Comparison of ENCODE assay signal across 15 cellular contexts in genomic region chr1:108009603-108010195, GRCh38. TPM values are rescaled to one million over a fixed set of nuclear protein-coding genes. Genes with fewer than 3 reads are reported as not detected.
DNase-seq lines count a peak whose midpoint lies in the region; ATAC-seq and TF ChIP-seq lines count a peak whose summit lies in the region.
"Had no signal": no experiment of that assay in that cellular context is flagged by ENCODE, and none has a peak within 500 bp of the region (broad histone marks: within the 10 kb centered on the region; RNA-seq: fewer than 3 reads in every experiment).

No MANE protein-coding gene starts in this region.

- no peaks in the 10 kb centered on the region for H3K36me3 ChIP-seq in kidney epithelial cell (ENCODE audit: control insufficient read depth, insufficient read depth, low read length)
- H3K36me3 ChIP-seq: ascending aorta; BLaER1 treated with 17β-estradiol and CSF1 and Interleukin-3, amounts not matched to agents 10 nM and 100 nM had no signal

- H3K4me3 ChIP-seq in kidney epithelial cell (ENCODE audit: low read depth, low read length) = no peak overlapping the region
- H3K4me3 ChIP-seq: ascending aorta; BLaER1 treated with 17β-estradiol and CSF1 and Interleukin-3, amounts not matched to agents 10 nM and 100 nM had no signal

- no peaks in the 10 kb centered on the region for H3K27me3 ChIP-seq in kidney epithelial cell (ENCODE audit: control insufficient read depth, insufficient read depth, low read length)
- H3K27me3 ChIP-seq: ascending aorta; BLaER1 treated with 17β-estradiol and CSF1 and Interleukin-3, amounts not matched to agents 10 nM and 100 nM had no signal

- TF ChIP-seq CTCF in kidney epithelial cell (IDR thresholded peaks at IDR 0.05; ENCODE audit: insufficient read depth, low read length, poor library complexity, severe bottlenecking) = no peak

- ATAC-seq in GM21360 (IDR thresholded peaks at IDR 0.05; ENCODE audit: unreplicated experiment) = no peak
- ATAC-seq in HG03095 (IDR thresholded peaks at IDR 0.05; ENCODE audit: unreplicated experiment) = no peak
- no peak for ATAC-seq in HG02981 (IDR thresholded peaks at IDR 0.05; ENCODE audit: unreplicated experiment)

- peak; percentile 48 for DNase-seq in AG20443 (ENCODE audit: low spot score)
- DNase-seq in HS-5 (ENCODE audit: low read depth) = peak; percentile 67
- DNase-seq in astrocyte of the hippocampus (ENCODE audit: low read depth, low spot score) = peak; percentile 48
- DNase-seq in kidney epithelial cell (ENCODE audit: low read depth) = peak; percentile 38
- DNase-seq in GOT3 (lab: John Stamatoyannopoulos, UW) = no peak
- DNase-seq: activated CD4-positive, alpha-beta T cell treated with anti-CD3 and anti-CD28 coated beads, Interleukin-2, amount 50 U/mL, for 1 hour; midbrain; NCI-H1048; T1000 had no signal

RNA-seq across cellular contexts. Expression of gene VAV3, which starts 44.7 kb away (rescaled TPM):
- total RNA-seq in kidney epithelial cell = 4.8 and 8.8 TPM in 2 replicates
- total RNA-seq: osteocyte had no signal
